13 cellular contexts compared by ENCODE assay signal in the genomic region with DNA sequence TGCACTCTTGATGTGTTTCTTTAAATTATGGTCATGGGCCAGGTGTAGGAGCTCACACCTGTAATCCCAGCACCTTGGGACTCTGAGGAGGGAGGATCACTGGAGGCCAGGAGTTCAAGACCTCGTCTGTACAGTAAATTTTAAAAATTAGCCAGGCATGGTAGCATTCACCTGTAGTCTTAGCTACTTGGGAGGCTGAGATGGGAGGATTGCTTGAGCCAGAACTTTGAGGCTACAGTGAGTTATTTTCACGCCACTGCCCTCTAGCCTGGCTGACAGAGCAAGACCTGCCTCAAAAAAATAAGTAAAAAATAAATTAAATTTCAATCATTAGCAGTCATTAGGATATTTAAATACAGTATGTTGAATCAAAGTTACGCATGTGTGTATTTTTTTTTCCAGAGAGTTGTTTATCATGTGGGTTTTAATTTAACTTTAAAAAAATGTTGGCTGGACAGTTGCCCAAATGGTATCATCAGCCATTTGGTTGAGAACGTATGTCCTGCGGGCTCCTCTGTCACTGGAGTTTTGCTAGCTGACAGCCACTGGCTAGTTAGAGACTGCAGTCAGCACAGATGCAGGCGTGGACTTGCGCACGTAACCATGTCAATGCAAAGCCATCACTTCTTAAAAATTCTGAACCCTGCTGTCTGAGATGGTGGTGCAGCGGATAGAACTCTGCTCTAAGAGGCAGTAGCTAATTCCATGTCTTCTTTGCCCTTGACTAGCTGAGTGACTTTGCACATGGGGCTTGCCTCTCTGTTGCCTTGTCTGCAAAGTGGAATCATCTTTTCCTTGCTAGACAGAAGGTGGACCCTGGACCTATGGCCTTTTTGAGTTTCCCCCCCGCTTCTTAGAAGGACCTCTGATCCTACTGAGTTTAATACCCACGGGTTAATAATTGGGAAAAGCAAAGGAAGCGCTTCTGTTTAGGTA. TPM values are rescaled to one million over a fixed set of nuclear protein-coding genes. Genes with fewer than 3 reads are reported as not detected.
A peak's percentile ranks its signal among the peaks of the same experiment; 100 is the strongest.
DNase-seq lines count a peak whose midpoint lies in the region; ATAC-seq and TF ChIP-seq lines count a peak whose summit lies in the region.
"Had no signal": no experiment of that assay in that cellular context is flagged by ENCODE, and none has a peak within 500 bp of the region (broad histone marks: within the 10 kb centered on the region; RNA-seq: fewer than 3 reads in every experiment).

No MANE protein-coding gene starts in this region.

- DNase-seq in left lobe of liver (ENCODE audit: low spot score): no peak
- DNase-seq in trophoblast cell: peak; percentile 23 to 59
- DNase-seq in NCI-H748 treated with DMSO at 0.1 percent for 48 hours (lab: John Stamatoyannopoulos, UW): no peak
- no peak for DNase-seq in foreskin melanocyte
- DNase-seq in ascending aorta (ENCODE audit: low spot score in 2 of 2): no peak
- DNase-seq: Caco-2; CD8-positive, alpha-beta memory T cell; DND-41; GDM1; HCEC 1CT; HFFc6 had no signal

- no peak overlapping the region for H3K9ac ChIP-seq in trophoblast cell (ENCODE audit: low read length)

- H3K23ac ChIP-seq in trophoblast cell (ENCODE audit: low read length): no peak overlapping the region

- no peak overlapping the region for H4K12ac ChIP-seq in trophoblast cell (ENCODE audit: low read depth, low read length)

- H3K4me3 ChIP-seq in trophoblast cell (ENCODE audit: low read depth, low read length) (no peak overlapping the region), ascending aorta (no peak overlapping the region)

- TF ChIP-seq CTCF in ascending aorta (IDR thresholded peaks at IDR 0.05): no peak

- H2AFZ ChIP-seq in trophoblast cell (ENCODE audit: insufficient read depth, low read length, poor library complexity): no peak overlapping the region

- H2AK5ac ChIP-seq in trophoblast cell (ENCODE audit: low read length): no peak overlapping the region

- no CpG with 5 or more reads among the region's 12 CpGs for WGBS in trophoblast cell (ENCODE audit: extremely low coverage, insufficient coverage, insufficient read length)

- H4K91ac ChIP-seq in trophoblast cell (ENCODE audit: low read depth, low read length): no peak overlapping the region

- no peak overlapping the region for H2BK120ac ChIP-seq in trophoblast cell (ENCODE audit: insufficient read depth, low read length, poor library complexity)

- no peak overlapping the region for H2BK12ac ChIP-seq in trophoblast cell (ENCODE audit: low read length)

- H3K27me3 ChIP-seq in trophoblast cell (ENCODE audit: insufficient read depth, low read length): no peaks in the 10 kb centered on the region
- no peaks in the 10 kb centered on the region for H3K27me3 ChIP-seq in ascending aorta

- no peak overlapping the region for H3K14ac ChIP-seq in trophoblast cell (ENCODE audit: low read length)

- no peak overlapping the region for H3K4me2 ChIP-seq in trophoblast cell (ENCODE audit: low read length)

- no peaks in the 10 kb centered on the region for H3K79me1 ChIP-seq in trophoblast cell (ENCODE audit: low read length)

- intact Hi-C loops in ascending aorta (cut with DNase I): no loop called here

- no peaks in the 10 kb centered on the region for H3K4me1 ChIP-seq in trophoblast cell (ENCODE audit: control insufficient read depth in 1 of 2, insufficient read depth in 2 of 2, low read length in 2 of 2)
- H3K4me1 ChIP-seq in ascending aorta: no peaks in the 10 kb centered on the region
- H3K4me1 ChIP-seq: Caco-2 had no signal

- no peaks in the 10 kb centered on the region for H3K79me2 ChIP-seq in trophoblast cell (ENCODE audit: control insufficient read depth, insufficient read depth, low read length, poor library complexity)

- no peaks in the 10 kb centered on the region for H3K36me3 ChIP-seq in trophoblast cell (ENCODE audit: control insufficient read depth in 1 of 2, insufficient read depth in 2 of 2, low read length in 2 of 2)
- H3K36me3 ChIP-seq in ascending aorta: no peaks in the 10 kb centered on the region

- no peak overlapping the region for H3K4ac ChIP-seq in trophoblast cell (ENCODE audit: low read depth, low read length)

- ATAC-seq in left lobe of liver (peak; percentile 32), GM21737 (IDR thresholded peaks at IDR 0.05; ENCODE audit: unreplicated experiment) (no peak)

- H3K9me3 ChIP-seq in trophoblast cell (ENCODE audit: insufficient read depth, low read depth, low read length): peaks cover 1% of the 10 kb centered on the region
- no peaks in the 10 kb centered on the region for H3K9me3 ChIP-seq in ascending aorta
- H3K9me3 ChIP-seq: Caco-2 had no signal

- no peak overlapping the region for H2BK5ac ChIP-seq in trophoblast cell (ENCODE audit: low read depth, low read length, poor library complexity)

- H3K27ac ChIP-seq in cingulate gyrus (ENCODE audit: low read depth, low read length) (peak overlapping the region; percentile 35), trophoblast cell (ENCODE audit: low read depth, low read length) (no peak overlapping the region), ascending aorta (no peak overlapping the region)

- no peak overlapping the region for H4K8ac ChIP-seq in trophoblast cell (ENCODE audit: low read depth, low read length)

- H3K18ac ChIP-seq in trophoblast cell (ENCODE audit: low read length): no peak overlapping the region

RNA-seq across cellular contexts. Expression of a gene that starts 40.0 kb away (rescaled TPM):
- total RNA-seq in left lobe of liver (0.83 TPM), ascending aorta (0.32 TPM)
- 5.3 and 5.4 TPM in 2 replicates for polyA plus RNA-seq in trophoblast cell (2013)

Comparison
In these comparisons a context has a peak if more than half of its experiments do, and no peak if none do; other contexts are left out.
1. DNase-seq: peak in trophoblast cell (2 of 2); none in left lobe of liver (single experiment), NCI-H748 treated with DMSO at 0.1 percent for 48 hours (single experiment), foreskin melanocyte (single experiment) and ascending aorta (0 of 2).